In genomic region chr3:150605998-150606641, GRCh38 we compare ENCODE assay signal across 11 cellular contexts. TPM values are rescaled to one million over a fixed set of nuclear protein-coding genes. Genes with fewer than 3 reads are reported as not detected.
A peak's percentile ranks its signal among the peaks of the same experiment; 100 is the strongest.
DNase-seq lines count a peak whose midpoint lies in the region; ATAC-seq and TF ChIP-seq lines count a peak whose summit lies in the region.
"Had no signal": no experiment of that assay in that cellular context is flagged by ENCODE, and none has a peak within 500 bp of the region (broad histone marks: within the 10 kb centered on the region; RNA-seq: fewer than 3 reads in every experiment).

No MANE protein-coding gene starts in this region.

- no peak for TF ChIP-seq CTCF in endodermal cell (conservative IDR thresholded peaks at IDR 0.05)

- no peak overlapping the region for H3K9ac ChIP-seq in endodermal cell (ENCODE audit: extremely low read depth, low read length, poor library complexity, severe bottlenecking)

- CTCF ChIA-PET in activated naive CD4-positive, alpha-beta T cell treated with anti-CD3 and anti-CD28 coated beads, Interleukin-2, amount 10 ng/mL, durations not matched to agents 7 days and 5 days (lab: Charles Lee): no interaction called here

- H3K27me3 ChIP-seq in endodermal cell (ENCODE audit: control insufficient read depth, insufficient read depth, low read length, poor library complexity, severe bottlenecking): no peaks in the 10 kb centered on the region
- H3K27me3 ChIP-seq: cardiac muscle cell had no signal

- peaks cover 6% of the 10 kb centered on the region for H3K4me1 ChIP-seq in endodermal cell (ENCODE audit: control insufficient read depth, insufficient read depth, low read length)

- H3K4me3 ChIP-seq in endodermal cell (ENCODE audit: low read length): peak overlapping the region; percentile 99
- H3K4me3 ChIP-seq: cardiac muscle cell had no signal

- H3K36me3 Mint-ChIP-seq in activated naive CD4-positive, alpha-beta T cell treated with anti-CD3 and anti-CD28 coated beads, Interleukin-2, amount 10 ng/mL, durations not matched to agents 7 days and 5 days: peaks cover 41% of the 10 kb centered on the region
- peaks cover 18% of the 10 kb centered on the region for H3K36me3 Mint-ChIP-seq in endodermal cell (ENCODE audit: low read depth)

- no peak overlapping the region for H3K27ac ChIP-seq in endodermal cell (ENCODE audit: low read depth, low read length)

- H3K9me3 ChIP-seq in endodermal cell (ENCODE audit: control insufficient read depth, low read length): no peaks in the 10 kb centered on the region

- peaks cover 77% of the 10 kb centered on the region for H3K4me1 Mint-ChIP-seq in activated naive CD4-positive, alpha-beta T cell treated with anti-CD3 and anti-CD28 coated beads, Interleukin-2, amount 10 ng/mL, durations not matched to agents 7 days and 5 days
- H3K4me1 Mint-ChIP-seq in endodermal cell: peaks cover 52% of the 10 kb centered on the region
- peaks cover 68% of the 10 kb centered on the region for H3K4me1 Mint-ChIP-seq in stimulated activated naive CD8-positive, alpha-beta T cell treated with anti-CD3 and anti-CD28 coated beads, Interleukin-15, amount 100 ng/mL, for 72 hours

- WGBS in endodermal cell (ENCODE audit: insufficient coverage in 1 of 2, insufficient read length in 1 of 2), 2 experiments: 84 to 92% methylated on average over 5 to 9 of the region's 9 CpGs

- DNase-seq in activated naive CD4-positive, alpha-beta T cell treated with anti-CD3 and anti-CD28 coated beads, Interleukin-2, amount 10 ng/mL, durations not matched to agents 7 days and 5 days: no peak
- no peak for DNase-seq in activated naive CD4-positive, alpha-beta T cell treated with anti-CD3 and anti-CD28 coated beads, Interleukin-2, amount 50 U/mL, for 16 hours
- DNase-seq in RKO (ENCODE audit: low spot score) (peak; percentile 50), endodermal cell (no peak), middle frontal gyrus (ENCODE audit: extremely low spot score, low spot score) (no peak), NCI-H1105 (lab: John Stamatoyannopoulos, UW) (no peak), T1000 (lab: John Stamatoyannopoulos, UW) (no peak)
- no peak for DNase-seq in stimulated activated naive CD8-positive, alpha-beta T cell treated with anti-CD3 and anti-CD28 coated beads, Interleukin-15, amount 100 ng/mL, for 72 hours
- DNase-seq: NCI-H2081, right cardiac atrium had no signal

- no peaks in the 10 kb centered on the region for H3K9me3 Mint-ChIP-seq in activated naive CD4-positive, alpha-beta T cell treated with anti-CD3 and anti-CD28 coated beads, Interleukin-2, amount 10 ng/mL, durations not matched to agents 7 days and 5 days
- peaks cover under 1% of the 10 kb centered on the region for H3K9me3 Mint-ChIP-seq in endodermal cell
- H3K9me3 Mint-ChIP-seq in stimulated activated naive CD8-positive, alpha-beta T cell treated with anti-CD3 and anti-CD28 coated beads, Interleukin-15, amount 100 ng/mL, for 72 hours: no peaks in the 10 kb centered on the region

- ATAC-seq in stimulated activated naive CD8-positive, alpha-beta T cell treated with anti-CD3 and anti-CD28 coated beads, Interleukin-15, amount 100 ng/mL, for 72 hours: no peak

- H3K4me3 Mint-ChIP-seq in activated naive CD4-positive, alpha-beta T cell treated with anti-CD3 and anti-CD28 coated beads, Interleukin-2, amount 10 ng/mL, durations not matched to agents 7 days and 5 days: peak overlapping the region; percentile 24
- peak overlapping the region; percentile 94 for H3K4me3 Mint-ChIP-seq in endodermal cell
- H3K4me3 Mint-ChIP-seq in stimulated activated naive CD8-positive, alpha-beta T cell treated with anti-CD3 and anti-CD28 coated beads, Interleukin-15, amount 100 ng/mL, for 72 hours: peak overlapping the region; percentile 72 to 77

- H3K27ac Mint-ChIP-seq in activated naive CD4-positive, alpha-beta T cell treated with anti-CD3 and anti-CD28 coated beads, Interleukin-2, amount 10 ng/mL, durations not matched to agents 7 days and 5 days: peak overlapping the region; percentile 69
- no peak overlapping the region for H3K27ac Mint-ChIP-seq in endodermal cell
- peak overlapping the region; percentile 21 to 52 for H3K27ac Mint-ChIP-seq in stimulated activated naive CD8-positive, alpha-beta T cell treated with anti-CD3 and anti-CD28 coated beads, Interleukin-15, amount 100 ng/mL, for 72 hours

- H3K36me3 ChIP-seq in endodermal cell (ENCODE audit: control insufficient read depth, insufficient read depth, low read length): peaks cover 12% of the 10 kb centered on the region
- H3K36me3 ChIP-seq: cardiac muscle cell had no signal

- peaks cover 4% of the 10 kb centered on the region for H3K27me3 Mint-ChIP-seq in activated naive CD4-positive, alpha-beta T cell treated with anti-CD3 and anti-CD28 coated beads, Interleukin-2, amount 10 ng/mL, durations not matched to agents 7 days and 5 days
- no peaks in the 10 kb centered on the region for H3K27me3 Mint-ChIP-seq in endodermal cell (ENCODE audit: insufficient read depth)
- H3K27me3 Mint-ChIP-seq in stimulated activated naive CD8-positive, alpha-beta T cell treated with anti-CD3 and anti-CD28 coated beads, Interleukin-15, amount 100 ng/mL, for 72 hours: no peaks in the 10 kb centered on the region

RNA-seq across cellular contexts. Expression of gene SELENOT, which starts 3.0 kb away (rescaled TPM):
- 10 to 100 TPM; 70.8 to 75.9 TPM for total RNA-seq in endodermal cell
- polyA plus RNA-seq in endodermal cell (2013, experiment 1 of 2): 101 TPM
- polyA plus RNA-seq in endodermal cell (2013, experiment 2 of 2): 96.7 TPM

RNA-seq across cellular contexts. Expression of gene EIF2A, which starts 59.5 kb away (rescaled TPM):
- 10 to 100 TPM; 63.5 to 63.7 TPM for total RNA-seq in endodermal cell
- polyA plus RNA-seq in endodermal cell (2013, experiment 1 of 2): 98.8 TPM
- polyA plus RNA-seq in endodermal cell (2013, experiment 2 of 2): 89.7 TPM

RNA-seq across cellular contexts. Expression of gene SERP1, which starts 59.8 kb away (rescaled TPM):
- total RNA-seq in endodermal cell: 10 to 100 TPM; 78.4 to 81.8 TPM
- polyA plus RNA-seq in endodermal cell (2013, experiment 1 of 2): 87.7 TPM
- polyA plus RNA-seq in endodermal cell (2013, experiment 2 of 2): 78.9 TPM

Comparison
In these comparisons a context has a peak if more than half of its experiments do, and no peak if none do; other contexts are left out.
1. H3K4me3 Mint-ChIP-seq: peak in every context shown above with its lines; median percentile 94 in endodermal cell; 74 in stimulated activated naive CD8-positive, alpha-beta T cell treated with anti-CD3 and anti-CD28 coated beads, Interleukin-15, amount 100 ng/mL, for 72 hours; 24 in activated naive CD4-positive, alpha-beta T cell treated with anti-CD3 and anti-CD28 coated beads, Interleukin-2, amount 10 ng/mL, durations not matched to agents 7 days and 5 days.